Comparison of ENCODE assay signal across 25 cellular contexts in the genomic region with DNA sequence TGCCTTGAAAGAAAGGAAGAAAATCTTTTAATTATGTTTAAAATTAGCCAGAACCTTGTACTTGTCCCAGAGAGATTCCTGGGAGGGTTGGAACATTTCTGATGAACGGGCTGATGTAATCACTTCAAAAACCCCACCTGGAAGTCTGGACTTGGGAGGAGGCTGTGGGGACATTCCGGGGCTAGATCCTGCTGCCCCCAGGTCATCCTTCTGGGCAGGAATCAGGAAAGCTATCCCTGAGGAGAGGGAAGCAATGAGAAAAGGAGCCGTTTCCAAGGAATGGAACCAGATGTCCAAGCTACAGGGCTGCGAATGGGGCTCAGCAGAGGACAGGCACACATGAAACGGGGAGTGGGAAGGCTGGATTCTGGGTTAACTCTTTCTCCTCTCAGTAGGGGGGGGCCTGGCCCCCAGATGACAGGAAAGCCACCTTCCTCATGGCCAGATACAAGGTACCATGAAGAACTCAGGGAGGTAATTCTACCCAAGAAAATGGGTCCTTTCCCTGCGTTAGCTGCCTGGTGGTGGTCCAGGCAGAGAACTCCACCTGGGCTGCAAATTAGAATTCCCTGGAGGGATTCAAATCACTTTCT.
"Had no signal": no experiment of that assay in that cellular context is flagged by ENCODE, and none has a peak within 500 bp of the region (broad histone marks: within the 10 kb centered on the region; RNA-seq: fewer than 3 reads in every experiment).

No MANE protein-coding gene starts in this region.

- H3K27me3 ChIP-seq: gastrocnemius medialis, ovary, right atrium auricular region, tibial artery had no signal

- H3K9me3 Mint-ChIP-seq: activated naive CD8-positive, alpha-beta T cell treated with anti-CD3 and anti-CD28 coated beads, Interleukin-2, amount 50 U/mL, for 24 hours; activated T-helper 1 cell treated with anti-CD3 and anti-CD28 coated beads, Interleukin-12 subunit alpha, Interleukin-12 subunit beta, Interleukin-2, Interleukin-4 antibody, amounts not matched to agents 30 ng/mL and 10 ng/mL and 1 ng/mL, durations not matched to agents 14 hours and 24 hours and 36 hours; brain; mesothelial cell of epicardium; stimulated activated naive CD8-positive, alpha-beta T cell treated with anti-CD3 and anti-CD28 coated beads, Interleukin-15, amount 100 ng/mL, for 72 hours had no signal

- DNase-seq: activated CD4-positive, alpha-beta T cell treated with anti-CD3 and anti-CD28 coated beads for 1 hour; activated CD4-positive, alpha-beta T cell treated with anti-CD3 and anti-CD28 coated beads, Interleukin-2, amount 50 U/mL, for 1 hour; activated CD8-positive, alpha-beta T cell treated with anti-CD3 and anti-CD28 coated beads, Interleukin-2, amount 10 ng/mL, durations not matched to agents 7 days and 5 days; activated gamma-delta T cell; activated naive CD4-positive, alpha-beta T cell treated with anti-CD3 and anti-CD28 coated beads, Interleukin-2, amount 50 U/mL, for 16 hours; activated naive CD8-positive, alpha-beta T cell treated with anti-CD3 and anti-CD28 coated beads, Interleukin-2, amount 50 U/mL, for 24 hours; anterior cingulate cortex; caudate nucleus; dorsolateral prefrontal cortex; esophagus squamous epithelium; hypothalamus; lower lobe of right lung; naive thymus-derived CD8-positive, alpha-beta T cell; ovary; psoas muscle; stimulated activated CD4-positive, alpha-beta T cell treated with anti-CD3 and anti-CD28 coated beads, Interleukin-1b, Interleukin-23, amount 100 ng/mL, for 48 hours; stimulated activated naive CD8-positive, alpha-beta T cell treated with anti-CD3 and anti-CD28 coated beads, Interleukin-15, amount 100 ng/mL, for 72 hours; T-helper 1 cell; tibial artery had no signal

- H3K4me3 Mint-ChIP-seq: activated CD8-positive, alpha-beta T cell treated with anti-CD3 and anti-CD28 coated beads, Interleukin-2, amount 10 ng/mL, durations not matched to agents 7 days and 5 days; activated naive CD8-positive, alpha-beta T cell treated with anti-CD3 and anti-CD28 coated beads, Interleukin-2, amount 50 U/mL, for 24 hours; activated T-helper 1 cell treated with anti-CD3 and anti-CD28 coated beads, Interleukin-12 subunit alpha, Interleukin-12 subunit beta, Interleukin-2, Interleukin-4 antibody, amounts not matched to agents 30 ng/mL and 10 ng/mL and 1 ng/mL, durations not matched to agents 14 hours and 24 hours and 36 hours; brain; mesothelial cell of epicardium; naive thymus-derived CD8-positive, alpha-beta T cell; stimulated activated naive CD8-positive, alpha-beta T cell treated with anti-CD3 and anti-CD28 coated beads, Interleukin-15, amount 100 ng/mL, for 72 hours had no signal

- H3K27ac Mint-ChIP-seq: activated CD8-positive, alpha-beta T cell treated with anti-CD3 and anti-CD28 coated beads, Interleukin-2, amount 10 ng/mL, durations not matched to agents 7 days and 5 days; activated naive CD8-positive, alpha-beta T cell treated with anti-CD3 and anti-CD28 coated beads, Interleukin-2, amount 50 U/mL, for 24 hours; activated T-helper 1 cell treated with anti-CD3 and anti-CD28 coated beads, Interleukin-12 subunit alpha, Interleukin-12 subunit beta, Interleukin-2, Interleukin-4 antibody, amounts not matched to agents 30 ng/mL and 10 ng/mL and 1 ng/mL, durations not matched to agents 14 hours and 24 hours and 36 hours; mesothelial cell of epicardium; stimulated activated naive CD8-positive, alpha-beta T cell treated with anti-CD3 and anti-CD28 coated beads, Interleukin-15, amount 100 ng/mL, for 72 hours had no signal

- H3K4me1 ChIP-seq: esophagus squamous epithelium, gastrocnemius medialis, psoas muscle, right atrium auricular region, tibial artery had no signal

- H3K4me3 ChIP-seq: dorsolateral prefrontal cortex, esophagus squamous epithelium, gastrocnemius medialis, lower lobe of right lung, ovary, psoas muscle, right atrium auricular region, tibial artery had no signal

- H3K27ac ChIP-seq: dorsolateral prefrontal cortex, esophagus squamous epithelium, gastrocnemius medialis, lower lobe of right lung, neutrophil, ovary, psoas muscle, right atrium auricular region, tibial artery had no signal

- H3K36me3 ChIP-seq: esophagus squamous epithelium, gastrocnemius medialis, lower lobe of right lung, neutrophil, ovary, right atrium auricular region, tibial artery had no signal

- H3K36me3 Mint-ChIP-seq: brain; mesothelial cell of epicardium; naive thymus-derived CD8-positive, alpha-beta T cell had no signal

- H3K9me3 ChIP-seq: esophagus squamous epithelium, gastrocnemius medialis, lower lobe of right lung, neutrophil, ovary, psoas muscle, right atrium auricular region, tibial artery had no signal
